Comparison of ENCODE assay signal across 20 cellular contexts in the genomic region with DNA sequence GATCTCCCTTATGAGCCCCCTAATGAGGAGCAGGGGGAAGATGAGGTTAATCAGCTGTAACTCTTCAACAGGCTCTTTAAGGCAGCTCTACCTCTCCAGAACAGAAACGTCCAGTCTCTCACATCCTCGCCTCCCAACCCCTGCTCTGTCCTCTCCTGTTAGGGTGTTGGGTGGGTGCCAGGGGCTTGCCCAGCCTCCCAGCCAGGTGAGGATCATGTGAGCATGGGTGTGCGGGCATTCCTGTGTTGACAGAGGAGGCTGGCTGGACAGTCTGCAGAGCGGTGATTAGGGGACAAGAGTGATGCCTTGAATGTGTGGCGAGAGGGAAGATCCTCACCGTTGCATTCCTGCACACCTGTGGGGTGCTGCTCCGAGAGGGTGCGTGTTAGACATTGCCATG.
"Had no signal": no experiment of that assay in that cellular context is flagged by ENCODE, and none has a peak within 500 bp of the region (broad histone marks: within the 10 kb centered on the region; RNA-seq: fewer than 3 reads in every experiment).

No MANE protein-coding gene starts in this region.

- H3K9me3 ChIP-seq: neutrophil, sigmoid colon, upper lobe of left lung, vagina had no signal

- H3K36me3 ChIP-seq: neutrophil had no signal

- H3K4me3 ChIP-seq: dorsolateral prefrontal cortex, hepatocyte, lung, sigmoid colon, skin epidermis, upper lobe of left lung, vagina had no signal

- DNase-seq: cortex of kidney; dorsolateral prefrontal cortex; effector CD8-positive, alpha-beta T cell; foreskin melanocyte; head of caudate nucleus; kidney; left cardiac atrium; left ventricle myocardium superior; midbrain; naive B cell; sigmoid colon; stimulated activated CD4-positive, alpha-beta T cell treated with anti-CD3 and anti-CD28 coated beads, Interleukin-2, amount 100 ng/mL, for 24 hours; stimulated activated CD4-positive, alpha-beta T cell treated with anti-CD3 and anti-CD28 coated beads, Interleukin-4, amount 100 ng/mL, for 4 hours; stimulated activated naive CD4-positive, alpha-beta T cell treated with Interleukin-2 at 50 U/mL for 16 hours; upper lobe of left lung had no signal

- H3K4me1 ChIP-seq: sigmoid colon, upper lobe of left lung, vagina had no signal

- H3K27ac ChIP-seq: dorsolateral prefrontal cortex, neutrophil, sigmoid colon, skin epidermis, upper lobe of left lung, vagina had no signal

- H3K27me3 ChIP-seq: dorsolateral prefrontal cortex, hepatocyte, neutrophil, sigmoid colon, upper lobe of left lung, vagina had no signal

- ATAC-seq: left cardiac atrium, left ventricle myocardium superior had no signal
